ENCODE assay signal across 2 cellular contexts in the genomic region with DNA sequence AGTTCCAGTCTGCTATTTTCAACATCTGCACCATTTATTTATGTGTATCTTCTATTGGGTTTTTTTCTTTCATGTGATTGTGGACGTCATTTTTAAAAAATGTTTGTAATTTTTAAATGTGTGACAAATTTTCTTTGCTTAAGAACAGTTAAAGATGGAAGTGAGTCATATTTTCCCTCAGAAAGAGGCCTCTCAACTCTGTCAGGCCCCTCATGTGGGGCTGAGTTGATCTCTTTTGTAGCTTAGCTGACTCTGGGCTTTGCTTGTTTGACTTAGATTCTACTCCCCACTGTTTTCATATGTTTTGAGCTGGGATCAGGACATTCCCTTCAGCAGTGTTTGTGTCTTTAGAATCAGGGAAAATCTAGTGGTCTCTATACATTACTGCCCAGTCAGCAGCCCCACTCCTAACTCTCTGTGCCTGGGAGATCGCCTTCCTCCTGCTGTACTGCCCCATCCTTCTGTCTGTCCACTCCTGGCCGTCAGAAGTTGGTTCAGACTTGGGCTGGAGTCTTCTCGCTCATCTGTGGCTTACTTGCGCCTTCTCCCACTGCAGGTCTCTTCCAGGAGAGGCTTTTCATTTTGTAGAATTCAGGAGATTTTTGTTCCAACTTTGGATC.
TF ChIP-seq lines count a peak whose summit lies in the region.

No MANE protein-coding gene starts in this region.

TF ChIP-seq in SK-N-SH treated with all-trans-retinoic acid at 6 μM for 48 hours, 23 proteins besides CTCF, POLR2A, EP300 and RAD21 (continued from another document):
- TF ChIP-seq, protein P1, sequence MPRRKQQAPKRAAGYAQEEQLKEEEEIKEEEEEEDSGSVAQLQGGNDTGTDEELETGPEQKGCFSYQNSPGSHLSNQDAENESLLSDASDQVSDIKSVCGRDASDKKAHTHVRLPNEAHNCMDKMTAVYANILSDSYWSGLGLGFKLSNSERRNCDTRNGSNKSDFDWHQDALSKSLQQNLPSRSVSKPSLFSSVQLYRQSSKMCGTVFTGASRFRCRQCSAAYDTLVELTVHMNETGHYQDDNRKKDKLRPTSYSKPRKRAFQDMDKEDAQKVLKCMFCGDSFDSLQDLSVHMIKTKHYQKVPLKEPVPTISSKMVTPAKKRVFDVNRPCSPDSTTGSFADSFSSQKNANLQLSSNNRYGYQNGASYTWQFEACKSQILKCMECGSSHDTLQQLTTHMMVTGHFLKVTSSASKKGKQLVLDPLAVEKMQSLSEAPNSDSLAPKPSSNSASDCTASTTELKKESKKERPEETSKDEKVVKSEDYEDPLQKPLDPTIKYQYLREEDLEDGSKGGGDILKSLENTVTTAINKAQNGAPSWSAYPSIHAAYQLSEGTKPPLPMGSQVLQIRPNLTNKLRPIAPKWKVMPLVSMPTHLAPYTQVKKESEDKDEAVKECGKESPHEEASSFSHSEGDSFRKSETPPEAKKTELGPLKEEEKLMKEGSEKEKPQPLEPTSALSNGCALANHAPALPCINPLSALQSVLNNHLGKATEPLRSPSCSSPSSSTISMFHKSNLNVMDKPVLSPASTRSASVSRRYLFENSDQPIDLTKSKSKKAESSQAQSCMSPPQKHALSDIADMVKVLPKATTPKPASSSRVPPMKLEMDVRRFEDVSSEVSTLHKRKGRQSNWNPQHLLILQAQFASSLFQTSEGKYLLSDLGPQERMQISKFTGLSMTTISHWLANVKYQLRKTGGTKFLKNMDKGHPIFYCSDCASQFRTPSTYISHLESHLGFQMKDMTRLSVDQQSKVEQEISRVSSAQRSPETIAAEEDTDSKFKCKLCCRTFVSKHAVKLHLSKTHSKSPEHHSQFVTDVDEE (CRISPR knock-in tag; IDR thresholded peaks at IDR 0.05): no peak
- TF ChIP-seq ZNF8 (CRISPR knock-in tag; IDR thresholded peaks at IDR 0.05) (no peak), ZFP3 (CRISPR knock-in tag; IDR thresholded peaks at IDR 0.05) (no peak), ZNF565 (CRISPR knock-in tag; conservative IDR thresholded peaks at IDR 0.05; ENCODE audit: low read depth) (no peak), ARNTL (CRISPR knock-in tag; IDR thresholded peaks at IDR 0.05; ENCODE audit: borderline replicate concordance, low read depth) (no peak), TCF4 (CRISPR knock-in tag; IDR thresholded peaks at IDR 0.05; ENCODE audit: borderline replicate concordance) (no peak), ISL1 (CRISPR knock-in tag; IDR thresholded peaks at IDR 0.05) (no peak)
- TF ChIP-seq, protein P2, sequence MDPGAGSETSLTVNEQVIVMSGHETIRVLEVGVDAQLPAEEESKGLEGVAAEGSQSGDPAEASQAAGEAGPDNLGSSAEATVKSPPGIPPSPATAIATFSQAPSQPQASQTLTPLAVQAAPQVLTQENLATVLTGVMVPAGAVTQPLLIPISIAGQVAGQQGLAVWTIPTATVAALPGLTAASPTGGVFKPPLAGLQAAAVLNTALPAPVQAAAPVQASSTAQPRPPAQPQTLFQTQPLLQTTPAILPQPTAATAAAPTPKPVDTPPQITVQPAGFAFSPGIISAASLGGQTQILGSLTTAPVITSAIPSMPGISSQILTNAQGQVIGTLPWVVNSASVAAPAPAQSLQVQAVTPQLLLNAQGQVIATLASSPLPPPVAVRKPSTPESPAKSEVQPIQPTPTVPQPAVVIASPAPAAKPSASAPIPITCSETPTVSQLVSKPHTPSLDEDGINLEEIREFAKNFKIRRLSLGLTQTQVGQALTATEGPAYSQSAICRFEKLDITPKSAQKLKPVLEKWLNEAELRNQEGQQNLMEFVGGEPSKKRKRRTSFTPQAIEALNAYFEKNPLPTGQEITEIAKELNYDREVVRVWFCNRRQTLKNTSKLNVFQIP (CRISPR knock-in tag; IDR thresholded peaks at IDR 0.05; ENCODE audit: borderline replicate concordance, low read depth): no peak
- TF ChIP-seq, protein P3, sequence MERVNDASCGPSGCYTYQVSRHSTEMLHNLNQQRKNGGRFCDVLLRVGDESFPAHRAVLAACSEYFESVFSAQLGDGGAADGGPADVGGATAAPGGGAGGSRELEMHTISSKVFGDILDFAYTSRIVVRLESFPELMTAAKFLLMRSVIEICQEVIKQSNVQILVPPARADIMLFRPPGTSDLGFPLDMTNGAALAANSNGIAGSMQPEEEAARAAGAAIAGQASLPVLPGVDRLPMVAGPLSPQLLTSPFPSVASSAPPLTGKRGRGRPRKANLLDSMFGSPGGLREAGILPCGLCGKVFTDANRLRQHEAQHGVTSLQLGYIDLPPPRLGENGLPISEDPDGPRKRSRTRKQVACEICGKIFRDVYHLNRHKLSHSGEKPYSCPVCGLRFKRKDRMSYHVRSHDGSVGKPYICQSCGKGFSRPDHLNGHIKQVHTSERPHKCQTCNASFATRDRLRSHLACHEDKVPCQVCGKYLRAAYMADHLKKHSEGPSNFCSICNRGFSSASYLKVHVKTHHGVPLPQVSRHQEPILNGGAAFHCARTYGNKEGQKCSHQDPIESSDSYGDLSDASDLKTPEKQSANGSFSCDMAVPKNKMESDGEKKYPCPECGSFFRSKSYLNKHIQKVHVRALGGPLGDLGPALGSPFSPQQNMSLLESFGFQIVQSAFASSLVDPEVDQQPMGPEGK (CRISPR knock-in tag; IDR thresholded peaks at IDR 0.05; ENCODE audit: borderline replicate concordance): no peak

TF ChIP-seq in SK-N-SH, 30 proteins besides CTCF, POLR2A, EP300 and RAD21 (continued from another document):
- TF ChIP-seq, protein P4, sequence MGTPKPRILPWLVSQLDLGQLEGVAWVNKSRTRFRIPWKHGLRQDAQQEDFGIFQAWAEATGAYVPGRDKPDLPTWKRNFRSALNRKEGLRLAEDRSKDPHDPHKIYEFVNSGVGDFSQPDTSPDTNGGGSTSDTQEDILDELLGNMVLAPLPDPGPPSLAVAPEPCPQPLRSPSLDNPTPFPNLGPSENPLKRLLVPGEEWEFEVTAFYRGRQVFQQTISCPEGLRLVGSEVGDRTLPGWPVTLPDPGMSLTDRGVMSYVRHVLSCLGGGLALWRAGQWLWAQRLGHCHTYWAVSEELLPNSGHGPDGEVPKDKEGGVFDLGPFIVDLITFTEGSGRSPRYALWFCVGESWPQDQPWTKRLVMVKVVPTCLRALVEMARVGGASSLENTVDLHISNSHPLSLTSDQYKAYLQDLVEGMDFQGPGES (IDR thresholded peaks at IDR 0.05; ENCODE audit: low read depth, low read length): no peak
- no peak for TF ChIP-seq NRF1 (IDR thresholded peaks at IDR 0.05; ENCODE audit: low read depth, low read length)
- TF ChIP-seq, protein P5, sequence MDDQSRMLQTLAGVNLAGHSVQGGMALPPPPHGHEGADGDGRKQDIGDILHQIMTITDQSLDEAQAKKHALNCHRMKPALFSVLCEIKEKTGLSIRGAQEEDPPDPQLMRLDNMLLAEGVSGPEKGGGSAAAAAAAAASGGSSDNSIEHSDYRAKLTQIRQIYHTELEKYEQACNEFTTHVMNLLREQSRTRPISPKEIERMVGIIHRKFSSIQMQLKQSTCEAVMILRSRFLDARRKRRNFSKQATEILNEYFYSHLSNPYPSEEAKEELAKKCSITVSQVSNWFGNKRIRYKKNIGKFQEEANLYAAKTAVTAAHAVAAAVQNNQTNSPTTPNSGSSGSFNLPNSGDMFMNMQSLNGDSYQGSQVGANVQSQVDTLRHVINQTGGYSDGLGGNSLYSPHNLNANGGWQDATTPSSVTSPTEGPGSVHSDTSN (IDR thresholded peaks at IDR 0.05): no peak
